Comparison of ENCODE assay signal across 1 cellular context in genomic region chr16:55044366-55044975, GRCh38.
A peak's percentile ranks its signal among the peaks of the same experiment; 100 is the strongest.
TF ChIP-seq lines count a peak whose summit lies in the region.

No MANE protein-coding gene starts in this region.

TF ChIP-seq in K562, 482 proteins besides CTCF, POLR2A, EP300 and RAD21:
- TF ChIP-seq NFIC (IDR thresholded peaks at IDR 0.05) (peak; percentile 36; the same call in 1 of the 2 replicates), CHAMP1 (IDR thresholded peaks at IDR 0.05) (no peak)
